ENCODE assay signal across 8 cellular contexts in genomic region chr6:127518212-127518709, GRCh38. TPM values are rescaled to one million over a fixed set of nuclear protein-coding genes. Genes with fewer than 3 reads are reported as not detected.
DNase-seq lines count a peak whose midpoint lies in the region; ATAC-seq, FAIRE-seq and TF ChIP-seq lines count a peak whose summit lies in the region.

No MANE protein-coding gene starts in this region.

- intact Hi-C loops in HepG2 (cut with micrococcal nuclease; ENCODE audit: unreplicated experiment) (no loop called here), right lobe of liver (cut with DNase I) (no loop called here)

- no TSS peak for BruUV-seq in HepG2 (replicated peaks; lab: Mats Ljungman, UMichigan)

- H2AFZ ChIP-seq in HepG2 (ENCODE audit: low read length) = no peak overlapping the region

- peaks cover 5% of the 10 kb centered on the region for H3K4me1 ChIP-seq in HepG2 (ENCODE audit: insufficient read depth, low read length)
- peaks cover 0 to 17% (median 0%) of the 10 kb centered on the region in 4 donors for H3K4me1 ChIP-seq in right lobe of liver

- in situ Hi-C loops in HepG2 (cut with HindIII; ENCODE audit: extremely low pct_ligation_motif_present, low pct_unique_long_range_greater_than_20kb) = no loop called here

- H4K20me1 ChIP-seq in HepG2 (ENCODE audit: insufficient read depth, low read length) = peaks cover 5% of the 10 kb centered on the region

- POLR2A ChIA-PET in HepG2 (lab: Yijun Ruan, JAX) = no interaction called here

- WGBS in HepG2 (ENCODE audit: low lambda C conversion rate) = 39% methylated on average over 10 of the region's 10 CpGs
- 13% methylated on average over 10 of the region's 10 CpGs for WGBS in right lobe of liver (ENCODE audit: insufficient coverage, low coverage, low lambda C conversion rate, missing lambda C conversion rate)

- no peak for FAIRE-seq in HepG2 (lab: Jason Lieb, UNC)

- H3K27me3 ChIP-seq in HepG2 (ENCODE audit: control insufficient read depth in 1 of 2, insufficient read depth in 2 of 2, low read length in 2 of 2) (peaks cover 4 to 38% of the 10 kb centered on the region in 2 experiments; a peak in 3 of 5 replicates), right lobe of liver (peaks cover 8 to 26% of the 10 kb centered on the region in 2 donors)

- no peak for DNase-seq in HepG2 (ENCODE audit: low spot score)
- DNase-seq in right lobe of liver = no peak
- DNase-seq in SHP77 treated with DMSO at 0.1 percent for 48 hours (lab: John Stamatoyannopoulos, UW) = peak; percentile 12
- DNase-seq in globus pallidus (ENCODE audit: low spot score) = peak; percentile 16
- DNase-seq in substantia nigra (lab: John Stamatoyannopoulos, UW) = peak in 15 of 49 donors; percentile 1 to 43 (median 8)
- no peak for DNase-seq in NK-92 (lab: John Stamatoyannopoulos, UW; ENCODE audit: unreplicated experiment)

- no peak overlapping the region for H3K9ac ChIP-seq in HepG2 (ENCODE audit: insufficient read depth, low read depth, low read length)

- CTCF ChIA-PET in HepG2 (lab: Yijun Ruan, JAX; ENCODE audit: low intra/inter-chr PET ratio, low total read pairs) = no interaction called here

- H3K9me3 ChIP-seq in HepG2 (ENCODE audit: low read length) = no peaks in the 10 kb centered on the region
- no peaks in the 10 kb centered on the region for H3K9me3 ChIP-seq in right lobe of liver

- no peak for TF ChIP-seq EP300 in HepG2 (IDR thresholded peaks at IDR 0.05; ENCODE audit: low read depth in 2 of 2, low read length in 2 of 2)
- no peak for TF ChIP-seq EP300 in HepG2 (CRISPR knock-in tag; IDR thresholded peaks at IDR 0.05; ENCODE audit: borderline replicate concordance)

- no peak overlapping the region for H3K4me2 ChIP-seq in HepG2 (ENCODE audit: low read depth, low read length)

- no peak overlapping the region for H3K27ac ChIP-seq in HepG2 (ENCODE audit: extremely low read length, insufficient read depth, low read length)
- H3K27ac ChIP-seq in right lobe of liver = no peak overlapping the region
- peak overlapping the region; percentile 55 for H3K27ac ChIP-seq in substantia nigra (ENCODE audit: low read depth, low read length, poor library complexity, severe bottlenecking)

- H3K4me3 ChIP-seq in HepG2 (replicated peaks in 1 of 3; ENCODE audit: insufficient read depth in 1 of 3, low read depth in 2 of 3, low read length in 3 of 3) = no peak overlapping the region
- H3K4me3 ChIP-seq in right lobe of liver = no peak overlapping the region

- TF ChIP-seq POLR2A in HepG2 (IDR thresholded peaks at IDR 0.05; ENCODE audit: insufficient read depth in 1 of 2, low read depth in 2 of 2, low read length in 2 of 2) (no peak), right lobe of liver (IDR thresholded peaks at IDR 0.05) (no peak)

- no peak for TF ChIP-seq RAD21 in HepG2 (CRISPR knock-in tag; IDR thresholded peaks at IDR 0.05)

- ATAC-seq in HepG2 = no peak
- no peak for ATAC-seq in right lobe of liver
- ATAC-seq in GM19023 (IDR thresholded peaks at IDR 0.05; ENCODE audit: unreplicated experiment) = no peak
- ATAC-seq in GM18511 (IDR thresholded peaks at IDR 0.05; ENCODE audit: unreplicated experiment) = no peak

- H3K36me3 ChIP-seq in HepG2 (replicated peaks in 1 of 2; ENCODE audit: control insufficient read depth in 1 of 2, insufficient read depth in 2 of 2, low read length in 2 of 2) (no peaks in the 10 kb centered on the region), right lobe of liver (no peaks in the 10 kb centered on the region)

- no peak for TF ChIP-seq CTCF in HepG2 (CRISPR knock-in tag; IDR thresholded peaks at IDR 0.05)
- no peak for TF ChIP-seq CTCF in right lobe of liver (IDR thresholded peaks at IDR 0.05)

- H3K79me2 ChIP-seq in HepG2 (ENCODE audit: insufficient read depth, low read length) = no peaks in the 10 kb centered on the region

TF ChIP-seq in HepG2, 621 proteins besides CTCF, POLR2A, EP300 and RAD21:
- TF ChIP-seq RAD51 (IDR thresholded peaks at IDR 0.05; ENCODE audit: borderline replicate concordance) (0 out of 2 replicates have a peak, but pooled peaks have one; percentile 25), TEAD2 (CRISPR knock-in tag; IDR thresholded peaks at IDR 0.05) (no peak), SRSF1 (optimal IDR thresholded peaks at IDR 0.05; ENCODE audit: low read depth, low read length) (no peak)
- TF ChIP-seq, protein P1, sequence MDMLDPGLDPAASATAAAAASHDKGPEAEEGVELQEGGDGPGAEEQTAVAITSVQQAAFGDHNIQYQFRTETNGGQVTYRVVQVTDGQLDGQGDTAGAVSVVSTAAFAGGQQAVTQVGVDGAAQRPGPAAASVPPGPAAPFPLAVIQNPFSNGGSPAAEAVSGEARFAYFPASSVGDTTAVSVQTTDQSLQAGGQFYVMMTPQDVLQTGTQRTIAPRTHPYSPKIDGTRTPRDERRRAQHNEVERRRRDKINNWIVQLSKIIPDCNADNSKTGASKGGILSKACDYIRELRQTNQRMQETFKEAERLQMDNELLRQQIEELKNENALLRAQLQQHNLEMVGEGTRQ (IDR thresholded peaks at IDR 0.05; ENCODE audit: low read depth, low read length) = 0 out of 2 replicates have a peak, but pooled peaks have one; percentile 7
- TF ChIP-seq, protein P1 (CRISPR knock-in tag; IDR thresholded peaks at IDR 0.05; ENCODE audit: borderline replicate concordance) = no peak

RNA-seq across cellular contexts. Expression of gene C6orf58, which starts 58.7 kb away (rescaled TPM):
- not detected in 2 replicates for total RNA-seq in HepG2 (2016; rRNA removed; fragmentation: Illumina TruSeq; extraction: Trizol)
- total RNA-seq in HepG2 (2016; cell fraction: cytosol; rRNA removed; fragmentation: Illumina TruSeq; extraction: Trizol; ENCODE audit: low read depth) = not detected in 2 replicates
- not detected in 2 replicates for total RNA-seq in HepG2 (2016; cell fraction: insoluble cytoplasmic fraction; rRNA removed; fragmentation: Illumina TruSeq; extraction: Trizol)
- total RNA-seq in HepG2 (2016; cell fraction: membrane; rRNA removed; fragmentation: Illumina TruSeq; extraction: Trizol) = not detected in 2 replicates
- not detected in 2 replicates for total RNA-seq in HepG2 (2016; cell fraction: nucleus; rRNA removed; fragmentation: Illumina TruSeq; extraction: Trizol)
- polyA plus RNA-seq in HepG2 (2011; rRNA removed) = not detected in 2 replicates
- polyA plus RNA-seq in HepG2 (2011; cell fraction: cytosol; rRNA removed) = not detected in 2 replicates
- not detected in 2 replicates for polyA plus RNA-seq in HepG2 (2011; cell fraction: nucleus; rRNA removed)
- not detected in 2 replicates for polyA plus RNA-seq in HepG2 (2012)
- polyA plus RNA-seq in HepG2 (2016; cell fraction: cytosol; fragmentation: Illumina TruSeq; extraction: Trizol; ENCODE audit: low read depth) = not detected in 2 replicates
- polyA plus RNA-seq in HepG2 (2016; cell fraction: insoluble cytoplasmic fraction; fragmentation: Illumina TruSeq; extraction: Trizol; ENCODE audit: low read depth) = 0.21 TPM in 1 of 2 replicates, not detected in the other
- 0.16 TPM in 1 of 2 replicates, not detected in the other for polyA plus RNA-seq in HepG2 (2016; cell fraction: membrane; fragmentation: Illumina TruSeq; extraction: Trizol; ENCODE audit: low read depth)
- not detected in 2 replicates for polyA plus RNA-seq in HepG2 (2016; cell fraction: nucleus; fragmentation: Illumina TruSeq; extraction: Trizol; ENCODE audit: insufficient read depth, low read depth)
- not detected in 2 replicates for polyA minus RNA-seq in HepG2 (2011; rRNA and poly(A)+ RNA removed; ENCODE audit: low replicate concordance)
- polyA minus RNA-seq in HepG2 (2011; cell fraction: cytosol; rRNA and poly(A)+ RNA removed) = not detected in 2 replicates
- not detected in 2 replicates for polyA minus RNA-seq in HepG2 (2011; cell fraction: nucleus; rRNA and poly(A)+ RNA removed)
- total RNA-seq in right lobe of liver = not detected

RNA-seq across cellular contexts. Expression of gene KIAA0408, which starts 59.1 kb away (rescaled TPM):
- total RNA-seq in HepG2 (2016; rRNA removed; fragmentation: Illumina TruSeq; extraction: Trizol) (not detected in 2 replicates), right lobe of liver (under 1 TPM in 4 of 6 experiments, not detected in 2; 0.06 to 0.33 (median 0.16) TPM)
- total RNA-seq in HepG2 (2016; cell fraction: cytosol; rRNA removed; fragmentation: Illumina TruSeq; extraction: Trizol; ENCODE audit: low read depth) = not detected in 2 replicates
- not detected in 2 replicates for total RNA-seq in HepG2 (2016; cell fraction: insoluble cytoplasmic fraction; rRNA removed; fragmentation: Illumina TruSeq; extraction: Trizol)
- not detected in 2 replicates for total RNA-seq in HepG2 (2016; cell fraction: membrane; rRNA removed; fragmentation: Illumina TruSeq; extraction: Trizol)
- total RNA-seq in HepG2 (2016; cell fraction: nucleus; rRNA removed; fragmentation: Illumina TruSeq; extraction: Trizol) = not detected in 2 replicates
- not detected in 2 replicates for polyA plus RNA-seq in HepG2 (2011; rRNA removed)
- not detected in 2 replicates for polyA plus RNA-seq in HepG2 (2011; cell fraction: cytosol; rRNA removed)
- 0.05 TPM in 1 of 2 replicates, not detected in the other for polyA plus RNA-seq in HepG2 (2011; cell fraction: nucleus; rRNA removed)
- not detected in 2 replicates for polyA plus RNA-seq in HepG2 (2012)
- polyA plus RNA-seq in HepG2 (2016; cell fraction: cytosol; fragmentation: Illumina TruSeq; extraction: Trizol; ENCODE audit: low read depth) = not detected in 2 replicates
- polyA plus RNA-seq in HepG2 (2016; cell fraction: insoluble cytoplasmic fraction; fragmentation: Illumina TruSeq; extraction: Trizol; ENCODE audit: low read depth) = not detected in 2 replicates
- not detected in 2 replicates for polyA plus RNA-seq in HepG2 (2016; cell fraction: membrane; fragmentation: Illumina TruSeq; extraction: Trizol; ENCODE audit: low read depth)
- polyA plus RNA-seq in HepG2 (2016; cell fraction: nucleus; fragmentation: Illumina TruSeq; extraction: Trizol; ENCODE audit: insufficient read depth, low read depth) = not detected in 2 replicates
- not detected in 2 replicates for polyA minus RNA-seq in HepG2 (2011; rRNA and poly(A)+ RNA removed; ENCODE audit: low replicate concordance)
- not detected in 2 replicates for polyA minus RNA-seq in HepG2 (2011; cell fraction: cytosol; rRNA and poly(A)+ RNA removed)
- polyA minus RNA-seq in HepG2 (2011; cell fraction: nucleus; rRNA and poly(A)+ RNA removed) = not detected in 2 replicates

Comparison
In these comparisons a context has a peak if more than half of its experiments do, and no peak if none do; other contexts are left out.
1. DNase-seq: peak in SHP77 treated with DMSO at 0.1 percent for 48 hours (single experiment) and globus pallidus (single experiment); none in HepG2 (single experiment), right lobe of liver (0 of 3) and NK-92 (single experiment).